In the genomic region with DNA sequence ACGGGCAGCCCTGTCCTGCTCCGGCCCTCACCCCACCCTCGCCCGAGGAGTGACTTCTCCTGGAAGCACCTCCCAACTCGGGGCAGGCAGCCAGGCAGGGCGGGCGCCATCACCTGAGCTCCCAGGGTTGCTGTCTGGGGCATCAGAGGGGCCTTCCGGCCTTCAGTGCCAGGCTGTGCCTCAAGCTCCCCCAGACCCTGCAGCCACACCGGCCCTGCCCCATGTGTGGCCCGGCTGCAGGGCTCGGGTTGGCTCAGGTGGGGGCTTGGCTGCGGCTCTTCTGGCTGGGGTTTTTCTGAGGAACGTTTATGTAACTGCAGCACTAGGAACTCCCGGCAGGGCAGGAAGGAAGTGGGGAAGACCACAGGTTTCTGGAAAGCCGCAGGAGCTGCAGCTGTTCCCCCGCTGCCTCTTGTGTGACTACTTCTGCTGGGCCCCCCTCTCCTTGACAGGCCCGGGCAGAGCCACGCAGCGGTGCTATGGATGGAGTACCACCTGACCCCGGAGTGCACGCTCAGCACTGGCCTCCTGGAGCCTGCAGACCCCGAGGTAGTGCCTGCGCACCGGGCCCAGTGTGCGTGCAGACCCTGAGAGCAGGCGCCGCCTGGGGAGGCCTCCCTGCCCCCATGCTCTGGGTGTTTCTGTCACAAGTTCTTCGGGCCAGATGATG, we compare ENCODE assay signal across 8 cellular contexts. TPM values are rescaled to one million over a fixed set of nuclear protein-coding genes. Genes with fewer than 3 reads are reported as not detected.
DNase-seq lines count a peak whose midpoint lies in the region; ATAC-seq and TF ChIP-seq lines count a peak whose summit lies in the region.

No MANE protein-coding gene starts in this region.

- POLR2A ChIA-PET in activated CD4-positive, alpha-beta T cell treated with anti-CD3 and anti-CD28 coated beads, Interleukin-2, amount 10 ng/mL, durations not matched to agents 7 days and 5 days (lab: Charles Lee), result interaction anchor here (1.3 kb wide), 1 partner anchor 24 kb away, joined by 4 read pairs; no protein-coding TSS in a partner anchor

- intact Hi-C loops in thyroid gland (cut with DNase I), result no loop called here

- peaks cover 34 to 35% of the 10 kb centered on the region in 2 donors for H3K36me3 ChIP-seq in thyroid gland

- H3K27ac ChIP-seq in temporal lobe (ENCODE audit: low read depth, low read length) (peak overlapping the region; percentile 30), thyroid gland (no peak overlapping the region)

- no peak overlapping the region for H3K4me3 ChIP-seq in thyroid gland (replicated peaks in 1 of 3)

- H3K27me3 ChIP-seq in thyroid gland, result no peaks in the 10 kb centered on the region

- H3K27me3 Mint-ChIP-seq in activated CD4-positive, alpha-beta T cell treated with anti-CD3 and anti-CD28 coated beads, Interleukin-2, amount 10 ng/mL, durations not matched to agents 7 days and 5 days, result peaks cover 5% of the 10 kb centered on the region

- H3K9me3 ChIP-seq in thyroid gland, result no peaks in the 10 kb centered on the region

- H3K27ac Mint-ChIP-seq in activated CD4-positive, alpha-beta T cell treated with anti-CD3 and anti-CD28 coated beads, Interleukin-2, amount 10 ng/mL, durations not matched to agents 7 days and 5 days, result peak overlapping the region; percentile 58

- peaks cover 75% of the 10 kb centered on the region for H3K36me3 Mint-ChIP-seq in activated CD4-positive, alpha-beta T cell treated with anti-CD3 and anti-CD28 coated beads, Interleukin-2, amount 10 ng/mL, durations not matched to agents 7 days and 5 days (ENCODE audit: low read depth)

- peaks cover 42% of the 10 kb centered on the region for H3K4me1 Mint-ChIP-seq in activated CD4-positive, alpha-beta T cell treated with anti-CD3 and anti-CD28 coated beads, Interleukin-2, amount 10 ng/mL, durations not matched to agents 7 days and 5 days

- no peak for TF ChIP-seq CTCF in thyroid gland (IDR thresholded peaks at IDR 0.05)

- ATAC-seq in GM19452 (IDR thresholded peaks at IDR 0.05; ENCODE audit: unreplicated experiment) (peak; percentile 83), HG03432 (IDR thresholded peaks at IDR 0.05; ENCODE audit: unreplicated experiment) (peak; percentile 83)

- no peak for TF ChIP-seq POLR2A in thyroid gland (IDR thresholded peaks at IDR 0.05)

- DNase-seq in activated CD4-positive, alpha-beta T cell treated with anti-CD3 and anti-CD28 coated beads, Interleukin-2, amount 10 ng/mL, durations not matched to agents 7 days and 5 days, result peak; percentile 84
- DNase-seq in globus pallidus (ENCODE audit: low spot score) (peak; percentile 22), NCI-H69 (lab: John Stamatoyannopoulos, UW) (no peak), thyroid gland (no peak), ureter (ENCODE audit: low spot score) (no peak)

- WGBS in thyroid gland, 2 donors, result 78 to 84% methylated on average over 4 to 11 of the region's 28 CpGs

- no peaks in the 10 kb centered on the region for H3K4me1 ChIP-seq in thyroid gland

- H3K9me3 Mint-ChIP-seq in activated CD4-positive, alpha-beta T cell treated with anti-CD3 and anti-CD28 coated beads, Interleukin-2, amount 10 ng/mL, durations not matched to agents 7 days and 5 days, result no peaks in the 10 kb centered on the region

- peak overlapping the region; percentile 56 for H3K4me3 Mint-ChIP-seq in activated CD4-positive, alpha-beta T cell treated with anti-CD3 and anti-CD28 coated beads, Interleukin-2, amount 10 ng/mL, durations not matched to agents 7 days and 5 days

- CTCF ChIA-PET in activated CD4-positive, alpha-beta T cell treated with anti-CD3 and anti-CD28 coated beads, Interleukin-2, amount 10 ng/mL, durations not matched to agents 7 days and 5 days (lab: Charles Lee), result interaction anchor here (0.6 to 3.7 kb wide), 14 partner anchors 8 to 418 kb away, joined by 3 to 32 read pairs (median 4); partner anchors contain the start of gene SLC7A6

RNA-seq across cellular contexts. Expression of gene PRMT7, which starts 45.6 kb away (rescaled TPM):
- total RNA-seq in activated CD4-positive, alpha-beta T cell treated with anti-CD3 and anti-CD28 coated beads, Interleukin-2, amount 10 ng/mL, durations not matched to agents 7 days and 5 days, result 10 to 100 TPM; 76.9 TPM
- total RNA-seq in temporal lobe (39.1 TPM), thyroid gland (10 to 100 TPM; 41.7 to 57.0 (median 46.9) TPM), ureter (64.7 TPM)

RNA-seq across cellular contexts. Expression of gene SLC7A6OS, which starts 45.6 kb away (rescaled TPM):
- 10 to 100 TPM; 25.9 to 28.6 TPM for total RNA-seq in activated CD4-positive, alpha-beta T cell treated with anti-CD3 and anti-CD28 coated beads, Interleukin-2, amount 10 ng/mL, durations not matched to agents 7 days and 5 days
- total RNA-seq in temporal lobe (8.9 TPM), thyroid gland (10 to 100 TPM; 13.4 to 25.8 (median 18.7) TPM), ureter (23.4 TPM)

Comparison
In these comparisons a context has a peak if more than half of its experiments do, and no peak if none do; other contexts are left out.
1. DNase-seq: peak in activated CD4-positive, alpha-beta T cell treated with anti-CD3 and anti-CD28 coated beads, Interleukin-2, amount 10 ng/mL, durations not matched to agents 7 days and 5 days (single experiment) and globus pallidus (single experiment); none in NCI-H69 (single experiment), thyroid gland (0 of 2) and ureter (single experiment).